15 cellular contexts compared by ENCODE assay signal in genomic region chr19:40229484-40229883, GRCh38. TPM values are rescaled to one million over a fixed set of nuclear protein-coding genes. Genes with fewer than 3 reads are reported as not detected.
DNase-seq lines count a peak whose midpoint lies in the region; ATAC-seq and TF ChIP-seq lines count a peak whose summit lies in the region.
"Had no signal": no experiment of that assay in that cellular context is flagged by ENCODE, and none has a peak within 500 bp of the region (broad histone marks: within the 10 kb centered on the region; RNA-seq: fewer than 3 reads in every experiment).

No MANE protein-coding gene starts in this region.

- H3K4me1 Mint-ChIP-seq in activated naive CD4-positive, alpha-beta T cell treated with anti-CD3 and anti-CD28 coated beads, Interleukin-2, amount 50 U/mL, for 24 hours: peaks cover 40% of the 10 kb centered on the region
- H3K4me1 Mint-ChIP-seq in stimulated activated naive CD8-positive, alpha-beta T cell treated with anti-CD3 and anti-CD28 coated beads, Interleukin-15, amount 100 ng/mL, for 72 hours: peaks cover 48% of the 10 kb centered on the region

- H3K4me3 Mint-ChIP-seq in activated naive CD4-positive, alpha-beta T cell treated with anti-CD3 and anti-CD28 coated beads, Interleukin-2, amount 50 U/mL, for 24 hours: no peak overlapping the region
- H3K4me3 Mint-ChIP-seq in stimulated activated naive CD8-positive, alpha-beta T cell treated with anti-CD3 and anti-CD28 coated beads, Interleukin-15, amount 100 ng/mL, for 72 hours: no peak overlapping the region

- H3K9me2 ChIP-seq in PC-3 (replicated peaks; ENCODE audit: low read length): no peaks in the 10 kb centered on the region

- no peaks in the 10 kb centered on the region for H3K36me3 ChIP-seq in PC-3 (ENCODE audit: low read depth, low read length)
- H3K36me3 ChIP-seq: cardiac muscle cell had no signal

- H3K27ac ChIP-seq in PC-3 (ENCODE audit: low read length): no peak overlapping the region
- H3K27ac ChIP-seq: C4-2B, cardiac muscle cell, SK-N-MC had no signal

- H3K4me1 ChIP-seq in PC-3 (ENCODE audit: insufficient read depth, low read length): peaks cover 17% of the 10 kb centered on the region

- peaks cover 14% of the 10 kb centered on the region for H3K27me3 Mint-ChIP-seq in activated naive CD4-positive, alpha-beta T cell treated with anti-CD3 and anti-CD28 coated beads, Interleukin-2, amount 50 U/mL, for 24 hours
- peaks cover 41% of the 10 kb centered on the region for H3K27me3 Mint-ChIP-seq in stimulated activated naive CD8-positive, alpha-beta T cell treated with anti-CD3 and anti-CD28 coated beads, Interleukin-15, amount 100 ng/mL, for 72 hours

- no peak for TF ChIP-seq CTCF in PC-3 (conservative IDR thresholded peaks at IDR 0.05; ENCODE audit: low read depth, low read length)
- no peak for TF ChIP-seq CTCF in epithelial cell of esophagus (IDR thresholded peaks at IDR 0.05; ENCODE audit: insufficient read depth, low read depth, low read length, missing control alignments)

- POLR2A ChIA-PET in PC-3 (lab: Charles Lee; ENCODE audit: unreplicated experiment): no interaction called here

- H2AFZ ChIP-seq in PC-3 (ENCODE audit: low read length): no peak overlapping the region

- H3K27ac Mint-ChIP-seq in activated naive CD4-positive, alpha-beta T cell treated with anti-CD3 and anti-CD28 coated beads, Interleukin-2, amount 50 U/mL, for 24 hours: peak overlapping the region; percentile 39
- H3K27ac Mint-ChIP-seq in stimulated activated naive CD8-positive, alpha-beta T cell treated with anti-CD3 and anti-CD28 coated beads, Interleukin-15, amount 100 ng/mL, for 72 hours: no peak overlapping the region

- peaks cover 4% of the 10 kb centered on the region for H3K36me3 Mint-ChIP-seq in activated naive CD4-positive, alpha-beta T cell treated with anti-CD3 and anti-CD28 coated beads, Interleukin-2, amount 50 U/mL, for 24 hours

- CTCF ChIA-PET in PC-3 (lab: Charles Lee): no interaction called here

- H3K9ac ChIP-seq in PC-3 (ENCODE audit: low read length): no peak overlapping the region

- no peaks in the 10 kb centered on the region for H3K9me3 Mint-ChIP-seq in activated naive CD4-positive, alpha-beta T cell treated with anti-CD3 and anti-CD28 coated beads, Interleukin-2, amount 50 U/mL, for 24 hours
- no peaks in the 10 kb centered on the region for H3K9me3 Mint-ChIP-seq in stimulated activated naive CD8-positive, alpha-beta T cell treated with anti-CD3 and anti-CD28 coated beads, Interleukin-15, amount 100 ng/mL, for 72 hours

- no peaks in the 10 kb centered on the region for H3F3A ChIP-seq in PC-3 (ENCODE audit: low read length, unreplicated experiment)

- BruUV-seq in PC-3 (replicated peaks; lab: Mats Ljungman, UMichigan): no TSS peak

- no peaks in the 10 kb centered on the region for H3K27me3 ChIP-seq in PC-3 (ENCODE audit: low read length)
- H3K27me3 ChIP-seq: cardiac muscle cell had no signal

- intact Hi-C loops in PC-3 (cut with micrococcal nuclease): no loop called here

- DNase-seq in activated naive CD4-positive, alpha-beta T cell (lab: John Stamatoyannopoulos, UW): no peak
- peak; percentile 41 for DNase-seq in PC-3
- peak; percentile 42 for DNase-seq in epithelial cell of esophagus (ENCODE audit: low read depth)
- no peak for DNase-seq in stimulated activated naive CD8-positive, alpha-beta T cell treated with anti-CD3 and anti-CD28 coated beads, Interleukin-15, amount 100 ng/mL, for 72 hours
- DNase-seq in DMS153 (lab: John Stamatoyannopoulos, UW): no peak
- no peak for DNase-seq in NCI-H1930 (lab: John Stamatoyannopoulos, UW)
- DNase-seq: erythroblast, NCI-H524 treated with DMSO at 0.1 percent for 48 hours had no signal

- no peaks in the 10 kb centered on the region for H4K20me1 ChIP-seq in PC-3 (ENCODE audit: low read length)

- ATAC-seq in PC-3 (peak; percentile 14; the same call in 1 of the 2 replicates), HG03135 (IDR thresholded peaks at IDR 0.05; ENCODE audit: unreplicated experiment) (no peak)
- ATAC-seq in stimulated activated naive CD8-positive, alpha-beta T cell treated with anti-CD3 and anti-CD28 coated beads, Interleukin-15, amount 100 ng/mL, for 72 hours: peak; percentile 55
- ATAC-seq: sciatic nerve had no signal

- H3K4me3 ChIP-seq in PC-3 (ENCODE audit: low read length) (no peak overlapping the region), epithelial cell of esophagus (ENCODE audit: low read length) (no peak overlapping the region)
- H3K4me3 ChIP-seq: cardiac muscle cell, SK-N-MC had no signal

- no peaks in the 10 kb centered on the region for H3K9me3 ChIP-seq in PC-3 (ENCODE audit: low read length)

- no peak overlapping the region for H3K4me2 ChIP-seq in PC-3 (ENCODE audit: low read length)

- H3K79me2 ChIP-seq in PC-3 (ENCODE audit: low read length): no peaks in the 10 kb centered on the region

RNA-seq across cellular contexts. Expression of gene CCNP, which starts 3.0 kb away (rescaled TPM):
- not detected in 2 replicates for total RNA-seq in PC-3 (2014; rRNA removed)
- total RNA-seq: activated CD8-positive, alpha-beta memory T cell treated with anti-CD3 and anti-CD28 coated beads for 36 hours had no signal

RNA-seq across cellular contexts. Expression of gene TTC9B, which starts 11.3 kb away (rescaled TPM):
- total RNA-seq in PC-3 (2014; rRNA removed): 0.15 and 0.17 TPM in 2 replicates
- total RNA-seq: activated CD8-positive, alpha-beta memory T cell treated with anti-CD3 and anti-CD28 coated beads for 36 hours; cardiac muscle cell; sciatic nerve had no signal

RNA-seq across cellular contexts. Expression of gene MAP3K10, which starts 38.3 kb away (rescaled TPM):
- total RNA-seq in PC-3 (2014; rRNA removed): 11.2 and 13.0 TPM in 2 replicates

RNA-seq across cellular contexts. Expression of gene AKT2, which starts 55.7 kb away (rescaled TPM):
- total RNA-seq in PC-3 (2014; rRNA removed): 80.6 and 84.9 TPM in 2 replicates

Comparison
In these comparisons a context has a peak if more than half of its experiments do, and no peak if none do; other contexts are left out.
1. DNase-seq: peak in PC-3 (single experiment) and epithelial cell of esophagus (single experiment); none in activated naive CD4-positive, alpha-beta T cell (0 of 4), stimulated activated naive CD8-positive, alpha-beta T cell treated with anti-CD3 and anti-CD28 coated beads, Interleukin-15, amount 100 ng/mL, for 72 hours (0 of 2), DMS153 (single experiment) and NCI-H1930 (0 of 2).